16 cellular contexts compared by ENCODE assay signal in the genomic region with DNA sequence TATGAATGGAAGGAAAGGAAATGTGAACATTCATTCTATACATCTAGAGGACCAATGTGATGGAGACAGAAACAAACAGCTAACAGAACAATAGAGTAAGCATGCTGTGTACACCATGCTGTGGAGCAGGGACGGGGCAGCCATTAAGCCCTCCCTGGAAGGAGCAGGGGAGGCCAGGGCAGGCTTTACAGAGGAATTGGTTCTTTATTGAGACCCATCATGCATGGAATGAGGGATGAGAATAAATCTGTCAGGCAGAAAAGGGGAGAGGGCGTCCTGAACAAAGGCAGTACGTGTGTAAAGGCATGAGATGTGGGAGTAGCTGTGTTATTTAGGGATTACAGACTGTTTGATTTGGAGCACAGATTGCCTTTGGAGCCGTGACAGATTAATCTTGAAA.
"Had no signal": no experiment of that assay in that cellular context is flagged by ENCODE, and none has a peak within 500 bp of the region (broad histone marks: within the 10 kb centered on the region; RNA-seq: fewer than 3 reads in every experiment).

No MANE protein-coding gene starts in this region.

- H3K4me3 ChIP-seq: right lobe of liver, spleen had no signal

- H3K27me3 Mint-ChIP-seq: activated CD4-positive, alpha-beta T cell treated with anti-CD3 and anti-CD28 coated beads, Interleukin-2, amount 10 ng/mL, durations not matched to agents 24 days and 14 days; brain; progenitor cell of endocrine pancreas; stimulated activated naive B cell treated with anti-CD40 and anti-IgM and Interleukin-4, amounts not matched to agents 10 μg/mL and 1 μg/mL and 100 μg/mL, for 72 hours had no signal

- H3K9me3 Mint-ChIP-seq: activated CD4-positive, alpha-beta T cell treated with anti-CD3 and anti-CD28 coated beads, Interleukin-2, amount 10 ng/mL, durations not matched to agents 24 days and 14 days; activated T-helper 2 cell treated with anti-CD3 and anti-CD28 coated beads, Interferon-gamma antibody, Interleukin-2, Interleukin-4, amounts not matched to agents 10 μg/mL and 5 μg/mL and 100 μg/mL, durations not matched to agents 14 hours and 24 hours and 36 hours; endodermal cell; stimulated activated naive B cell treated with anti-CD40 and anti-IgM and Interleukin-4, amounts not matched to agents 10 μg/mL and 1 μg/mL and 100 μg/mL, for 72 hours; T-helper 1 cell treated with Interleukin-12 subunit alpha and Interleukin-12 subunit beta and Interleukin-4 antibody, amounts not matched to agents 30 μg/mL and 1 μg/mL, for 36 hours had no signal

- FAIRE-seq: kidney had no signal

- H3K4me3 Mint-ChIP-seq: activated CD4-positive, alpha-beta T cell treated with anti-CD3 and anti-CD28 coated beads, Interleukin-2, amount 10 ng/mL, durations not matched to agents 24 days and 14 days; brain; endodermal cell; stimulated activated naive B cell treated with anti-CD40 and anti-IgM and Interleukin-4, amounts not matched to agents 10 μg/mL and 1 μg/mL and 100 μg/mL, for 72 hours; T-helper 1 cell treated with Interleukin-12 subunit alpha and Interleukin-12 subunit beta and Interleukin-4 antibody, amounts not matched to agents 30 μg/mL and 1 μg/mL, for 36 hours had no signal

- H3K27me3 ChIP-seq: right lobe of liver, spleen had no signal

- DNase-seq: activated CD4-positive, alpha-beta T cell treated with anti-CD3 and anti-CD28 coated beads, Interleukin-2, amount 10 ng/mL, durations not matched to agents 24 days and 14 days; activated naive CD4-positive, alpha-beta T cell treated with anti-CD3 and anti-CD28 coated beads, Interleukin-2, amount 50 U/mL, for 16 hours; cerebellar nuclear complex; dermis blood vessel endothelial cell; endodermal cell; erythroblast; kidney; right lobe of liver; spleen; stimulated activated CD4-positive, alpha-beta T cell treated with anti-CD3 and anti-CD28 coated beads, Interleukin-2, amount 100 ng/mL, for 24 hours; stimulated activated naive B cell treated with anti-CD40 and anti-IgM and Interleukin-4, amounts not matched to agents 10 μg/mL and 1 μg/mL and 100 μg/mL, for 72 hours; trophoblast cell had no signal

- H3K36me3 ChIP-seq: right lobe of liver had no signal

- H3K27ac ChIP-seq: right lobe of liver had no signal

- H3K27ac Mint-ChIP-seq: activated CD4-positive, alpha-beta T cell treated with anti-CD3 and anti-CD28 coated beads, Interleukin-2, amount 10 ng/mL, durations not matched to agents 24 days and 14 days; activated T-helper 2 cell treated with anti-CD3 and anti-CD28 coated beads, Interferon-gamma antibody, Interleukin-2, Interleukin-4, amounts not matched to agents 10 μg/mL and 5 μg/mL and 100 μg/mL, durations not matched to agents 14 hours and 24 hours and 36 hours; brain; endodermal cell; progenitor cell of endocrine pancreas; stimulated activated naive B cell treated with anti-CD40 and anti-IgM and Interleukin-4, amounts not matched to agents 10 μg/mL and 1 μg/mL and 100 μg/mL, for 72 hours; T-helper 1 cell treated with Interleukin-12 subunit alpha and Interleukin-12 subunit beta and Interleukin-4 antibody, amounts not matched to agents 30 μg/mL and 1 μg/mL, for 36 hours had no signal

- H3K9me3 ChIP-seq: right lobe of liver, spleen had no signal

- H3K4me1 ChIP-seq: right lobe of liver had no signal
